13 cellular contexts compared by ENCODE assay signal in genomic region chr12:58419182-58419760, GRCh38.
"Had no signal": no experiment of that assay in that cellular context is flagged by ENCODE, and none has a peak within 500 bp of the region (broad histone marks: within the 10 kb centered on the region; RNA-seq: fewer than 3 reads in every experiment).

No MANE protein-coding gene starts in this region.

- H3K36me3 ChIP-seq: cardiac muscle cell, lower lobe of right lung, neutrophil, WERI-Rb-1 had no signal

- H3K4me3 Mint-ChIP-seq: activated naive CD4-positive, alpha-beta T cell treated with anti-CD3 and anti-CD28 coated beads for 36 hours; activated T-helper 1 cell treated with anti-CD3 and anti-CD28 coated beads, Interleukin-12 subunit alpha, Interleukin-12 subunit beta, Interleukin-2, Interleukin-4 antibody, amounts not matched to agents 30 ng/mL and 10 ng/mL and 1 ng/mL, durations not matched to agents 14 hours and 24 hours and 36 hours had no signal

- H3K27ac ChIP-seq: cardiac muscle cell, lower lobe of right lung, neutrophil, WERI-Rb-1 had no signal

- H3K4me3 ChIP-seq: cardiac muscle cell, lower lobe of right lung had no signal

- H3K4me1 Mint-ChIP-seq: naive B cell had no signal

- H3K4me1 ChIP-seq: lower lobe of right lung had no signal

- H3K36me3 Mint-ChIP-seq: naive B cell had no signal

- ATAC-seq: right cardiac atrium had no signal

- H3K27me3 ChIP-seq: cardiac muscle cell, neutrophil had no signal

- H3K27ac Mint-ChIP-seq: activated naive CD4-positive, alpha-beta T cell treated with anti-CD3 and anti-CD28 coated beads for 36 hours; activated T-helper 1 cell treated with anti-CD3 and anti-CD28 coated beads, Interleukin-12 subunit alpha, Interleukin-12 subunit beta, Interleukin-2, Interleukin-4 antibody, amounts not matched to agents 30 ng/mL and 10 ng/mL and 1 ng/mL, durations not matched to agents 14 hours and 24 hours and 36 hours; naive B cell had no signal

- H3K9me3 ChIP-seq: lower lobe of right lung, neutrophil had no signal

- H3K9me3 Mint-ChIP-seq: activated naive CD4-positive, alpha-beta T cell treated with anti-CD3 and anti-CD28 coated beads for 36 hours had no signal

- DNase-seq: activated CD4-positive, alpha-beta T cell treated with anti-CD3 and anti-CD28 coated beads for 48 hours; activated naive CD4-positive, alpha-beta T cell treated with anti-CD3 and anti-CD28 coated beads for 36 hours; hypothalamus; lower lobe of right lung; naive B cell; small intestine; stimulated activated naive CD4-positive, alpha-beta T cell; T-helper 2 cell; WERI-Rb-1 had no signal
